ENCODE assay signal across 3 cellular contexts in the genomic region with DNA sequence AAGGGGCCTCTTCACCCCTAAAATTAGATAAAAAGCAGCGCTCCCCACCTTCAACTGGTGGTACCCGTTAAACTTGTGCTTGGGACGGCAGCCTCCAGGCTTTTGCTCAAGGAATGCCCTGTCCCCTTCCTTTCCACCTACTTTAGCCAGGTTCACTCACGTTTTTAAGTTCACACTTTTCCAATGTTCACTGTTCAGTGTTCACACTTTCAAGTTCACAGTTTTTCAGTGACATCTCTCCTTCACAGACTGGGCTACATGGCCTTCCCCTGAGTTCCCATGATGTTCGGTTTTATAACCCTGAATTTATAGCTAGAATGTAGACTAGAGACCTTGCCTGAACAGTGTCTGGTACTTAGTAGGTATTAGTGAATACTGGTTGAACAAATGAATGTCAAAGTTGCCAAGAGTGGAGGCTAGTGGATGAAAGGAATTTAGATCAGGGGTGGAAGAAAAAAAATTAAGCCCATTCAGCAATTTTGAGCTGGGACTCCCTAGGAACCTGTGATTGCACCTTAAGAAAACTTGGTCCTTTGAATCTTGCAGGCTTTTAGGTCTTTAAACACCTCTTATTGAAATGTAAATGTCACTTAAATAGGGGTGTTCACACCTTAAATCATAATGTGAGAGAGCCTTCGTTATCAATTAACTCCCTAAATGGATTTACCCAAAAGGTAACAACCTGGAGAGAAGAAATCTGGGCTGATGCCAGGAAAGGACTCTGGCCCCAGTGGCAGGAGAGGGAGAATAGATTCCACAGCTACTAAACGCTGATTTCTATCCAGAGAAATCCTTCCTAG.
TF ChIP-seq lines count a peak whose summit lies in the region.

No MANE protein-coding gene starts in this region.

TF ChIP-seq in HepG2, 621 proteins besides CTCF, POLR2A, EP300 and RAD21:
- TF ChIP-seq, protein P1, sequence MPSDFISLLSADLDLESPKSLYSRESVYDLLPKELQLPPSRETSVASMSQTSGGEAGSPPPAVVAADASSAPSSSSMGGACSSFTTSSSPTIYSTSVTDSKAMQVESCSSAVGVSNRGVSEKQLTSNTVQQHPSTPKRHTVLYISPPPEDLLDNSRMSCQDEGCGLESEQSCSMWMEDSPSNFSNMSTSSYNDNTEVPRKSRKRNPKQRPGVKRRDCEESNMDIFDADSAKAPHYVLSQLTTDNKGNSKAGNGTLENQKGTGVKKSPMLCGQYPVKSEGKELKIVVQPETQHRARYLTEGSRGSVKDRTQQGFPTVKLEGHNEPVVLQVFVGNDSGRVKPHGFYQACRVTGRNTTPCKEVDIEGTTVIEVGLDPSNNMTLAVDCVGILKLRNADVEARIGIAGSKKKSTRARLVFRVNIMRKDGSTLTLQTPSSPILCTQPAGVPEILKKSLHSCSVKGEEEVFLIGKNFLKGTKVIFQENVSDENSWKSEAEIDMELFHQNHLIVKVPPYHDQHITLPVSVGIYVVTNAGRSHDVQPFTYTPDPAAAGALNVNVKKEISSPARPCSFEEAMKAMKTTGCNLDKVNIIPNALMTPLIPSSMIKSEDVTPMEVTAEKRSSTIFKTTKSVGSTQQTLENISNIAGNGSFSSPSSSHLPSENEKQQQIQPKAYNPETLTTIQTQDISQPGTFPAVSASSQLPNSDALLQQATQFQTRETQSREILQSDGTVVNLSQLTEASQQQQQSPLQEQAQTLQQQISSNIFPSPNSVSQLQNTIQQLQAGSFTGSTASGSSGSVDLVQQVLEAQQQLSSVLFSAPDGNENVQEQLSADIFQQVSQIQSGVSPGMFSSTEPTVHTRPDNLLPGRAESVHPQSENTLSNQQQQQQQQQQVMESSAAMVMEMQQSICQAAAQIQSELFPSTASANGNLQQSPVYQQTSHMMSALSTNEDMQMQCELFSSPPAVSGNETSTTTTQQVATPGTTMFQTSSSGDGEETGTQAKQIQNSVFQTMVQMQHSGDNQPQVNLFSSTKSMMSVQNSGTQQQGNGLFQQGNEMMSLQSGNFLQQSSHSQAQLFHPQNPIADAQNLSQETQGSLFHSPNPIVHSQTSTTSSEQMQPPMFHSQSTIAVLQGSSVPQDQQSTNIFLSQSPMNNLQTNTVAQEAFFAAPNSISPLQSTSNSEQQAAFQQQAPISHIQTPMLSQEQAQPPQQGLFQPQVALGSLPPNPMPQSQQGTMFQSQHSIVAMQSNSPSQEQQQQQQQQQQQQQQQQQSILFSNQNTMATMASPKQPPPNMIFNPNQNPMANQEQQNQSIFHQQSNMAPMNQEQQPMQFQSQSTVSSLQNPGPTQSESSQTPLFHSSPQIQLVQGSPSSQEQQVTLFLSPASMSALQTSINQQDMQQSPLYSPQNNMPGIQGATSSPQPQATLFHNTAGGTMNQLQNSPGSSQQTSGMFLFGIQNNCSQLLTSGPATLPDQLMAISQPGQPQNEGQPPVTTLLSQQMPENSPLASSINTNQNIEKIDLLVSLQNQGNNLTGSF (CRISPR knock-in tag; IDR thresholded peaks at IDR 0.05), result no peak
- peak; percentile 85 to 92 for TF ChIP-seq MAFK (conservative IDR thresholded peaks at IDR 0.05 in 1 of 2, IDR thresholded peaks at IDR 0.05 in 1 of 2; ENCODE audit: low read length in 2 of 2)
- TF ChIP-seq HCFC1 (IDR thresholded peaks at IDR 0.05; ENCODE audit: low read depth, low read length), result no peak
- TF ChIP-seq ZNF747 (CRISPR knock-in tag; IDR thresholded peaks at IDR 0.05; ENCODE audit: borderline replicate concordance), result no peak
- TF ChIP-seq ZNF7 (CRISPR knock-in tag; IDR thresholded peaks at IDR 0.05), result no peak
- no peak for TF ChIP-seq CEBPG (CRISPR knock-in tag; IDR thresholded peaks at IDR 0.05)
- TF ChIP-seq MAFF (IDR thresholded peaks at IDR 0.05; ENCODE audit: low read depth, low read length), result peak; percentile 88

TF ChIP-seq in K562, 482 proteins besides CTCF, POLR2A, EP300 and RAD21 (continues in another document):
- TF ChIP-seq NFIC (IDR thresholded peaks at IDR 0.05) (peak; percentile 57), KAT2B (IDR thresholded peaks at IDR 0.05; ENCODE audit: low read depth, low read length) (no peak), C11orf30 (IDR thresholded peaks at IDR 0.05; ENCODE audit: low read depth) (peak; percentile 94), SMARCA4 (IDR thresholded peaks at IDR 0.05) (no peak), ZNF79 (CRISPR knock-in tag; IDR thresholded peaks at IDR 0.05; ENCODE audit: low read depth) (no peak), ESRRA (IDR thresholded peaks at IDR 0.05; ENCODE audit: borderline replicate concordance, low read depth) (no peak), MAFF (IDR thresholded peaks at IDR 0.05; ENCODE audit: low read length) (peak; percentile 93), HMG20A (CRISPR knock-in tag; conservative IDR thresholded peaks at IDR 0.05) (no peak), ZFP1 (CRISPR knock-in tag; IDR thresholded peaks at IDR 0.05) (no peak), JUNB (CRISPR knock-in tag; conservative IDR thresholded peaks at IDR 0.05) (no peak), MAFK (IDR thresholded peaks at IDR 0.05; ENCODE audit: low read length) (peak; percentile 90)
- TF ChIP-seq, protein P2, sequence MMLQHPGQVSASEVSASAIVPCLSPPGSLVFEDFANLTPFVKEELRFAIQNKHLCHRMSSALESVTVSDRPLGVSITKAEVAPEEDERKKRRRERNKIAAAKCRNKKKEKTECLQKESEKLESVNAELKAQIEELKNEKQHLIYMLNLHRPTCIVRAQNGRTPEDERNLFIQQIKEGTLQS (IDR thresholded peaks at IDR 0.05), result no peak
- TF ChIP-seq, protein P2 (CRISPR knock-in tag; conservative IDR thresholded peaks at IDR 0.05), result no peak
- TF ChIP-seq, protein P3, sequence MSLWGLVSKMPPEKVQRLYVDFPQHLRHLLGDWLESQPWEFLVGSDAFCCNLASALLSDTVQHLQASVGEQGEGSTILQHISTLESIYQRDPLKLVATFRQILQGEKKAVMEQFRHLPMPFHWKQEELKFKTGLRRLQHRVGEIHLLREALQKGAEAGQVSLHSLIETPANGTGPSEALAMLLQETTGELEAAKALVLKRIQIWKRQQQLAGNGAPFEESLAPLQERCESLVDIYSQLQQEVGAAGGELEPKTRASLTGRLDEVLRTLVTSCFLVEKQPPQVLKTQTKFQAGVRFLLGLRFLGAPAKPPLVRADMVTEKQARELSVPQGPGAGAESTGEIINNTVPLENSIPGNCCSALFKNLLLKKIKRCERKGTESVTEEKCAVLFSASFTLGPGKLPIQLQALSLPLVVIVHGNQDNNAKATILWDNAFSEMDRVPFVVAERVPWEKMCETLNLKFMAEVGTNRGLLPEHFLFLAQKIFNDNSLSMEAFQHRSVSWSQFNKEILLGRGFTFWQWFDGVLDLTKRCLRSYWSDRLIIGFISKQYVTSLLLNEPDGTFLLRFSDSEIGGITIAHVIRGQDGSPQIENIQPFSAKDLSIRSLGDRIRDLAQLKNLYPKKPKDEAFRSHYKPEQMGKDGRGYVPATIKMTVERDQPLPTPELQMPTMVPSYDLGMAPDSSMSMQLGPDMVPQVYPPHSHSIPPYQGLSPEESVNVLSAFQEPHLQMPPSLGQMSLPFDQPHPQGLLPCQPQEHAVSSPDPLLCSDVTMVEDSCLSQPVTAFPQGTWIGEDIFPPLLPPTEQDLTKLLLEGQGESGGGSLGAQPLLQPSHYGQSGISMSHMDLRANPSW (CRISPR knock-in tag; IDR thresholded peaks at IDR 0.05), result no peak
- TF ChIP-seq, protein P4, sequence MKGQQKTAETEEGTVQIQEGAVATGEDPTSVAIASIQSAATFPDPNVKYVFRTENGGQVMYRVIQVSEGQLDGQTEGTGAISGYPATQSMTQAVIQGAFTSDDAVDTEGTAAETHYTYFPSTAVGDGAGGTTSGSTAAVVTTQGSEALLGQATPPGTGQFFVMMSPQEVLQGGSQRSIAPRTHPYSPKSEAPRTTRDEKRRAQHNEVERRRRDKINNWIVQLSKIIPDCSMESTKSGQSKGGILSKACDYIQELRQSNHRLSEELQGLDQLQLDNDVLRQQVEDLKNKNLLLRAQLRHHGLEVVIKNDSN (CRISPR knock-in tag; IDR thresholded peaks at IDR 0.05), result no peak
- TF ChIP-seq, protein P5, sequence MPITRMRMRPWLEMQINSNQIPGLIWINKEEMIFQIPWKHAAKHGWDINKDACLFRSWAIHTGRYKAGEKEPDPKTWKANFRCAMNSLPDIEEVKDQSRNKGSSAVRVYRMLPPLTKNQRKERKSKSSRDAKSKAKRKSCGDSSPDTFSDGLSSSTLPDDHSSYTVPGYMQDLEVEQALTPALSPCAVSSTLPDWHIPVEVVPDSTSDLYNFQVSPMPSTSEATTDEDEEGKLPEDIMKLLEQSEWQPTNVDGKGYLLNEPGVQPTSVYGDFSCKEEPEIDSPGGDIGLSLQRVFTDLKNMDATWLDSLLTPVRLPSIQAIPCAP (CRISPR knock-in tag; IDR thresholded peaks at IDR 0.05; ENCODE audit: borderline replicate concordance), result no peak

TF ChIP-seq in SK-N-SH, 30 proteins besides CTCF, POLR2A, EP300 and RAD21:
- TF ChIP-seq, protein P6, sequence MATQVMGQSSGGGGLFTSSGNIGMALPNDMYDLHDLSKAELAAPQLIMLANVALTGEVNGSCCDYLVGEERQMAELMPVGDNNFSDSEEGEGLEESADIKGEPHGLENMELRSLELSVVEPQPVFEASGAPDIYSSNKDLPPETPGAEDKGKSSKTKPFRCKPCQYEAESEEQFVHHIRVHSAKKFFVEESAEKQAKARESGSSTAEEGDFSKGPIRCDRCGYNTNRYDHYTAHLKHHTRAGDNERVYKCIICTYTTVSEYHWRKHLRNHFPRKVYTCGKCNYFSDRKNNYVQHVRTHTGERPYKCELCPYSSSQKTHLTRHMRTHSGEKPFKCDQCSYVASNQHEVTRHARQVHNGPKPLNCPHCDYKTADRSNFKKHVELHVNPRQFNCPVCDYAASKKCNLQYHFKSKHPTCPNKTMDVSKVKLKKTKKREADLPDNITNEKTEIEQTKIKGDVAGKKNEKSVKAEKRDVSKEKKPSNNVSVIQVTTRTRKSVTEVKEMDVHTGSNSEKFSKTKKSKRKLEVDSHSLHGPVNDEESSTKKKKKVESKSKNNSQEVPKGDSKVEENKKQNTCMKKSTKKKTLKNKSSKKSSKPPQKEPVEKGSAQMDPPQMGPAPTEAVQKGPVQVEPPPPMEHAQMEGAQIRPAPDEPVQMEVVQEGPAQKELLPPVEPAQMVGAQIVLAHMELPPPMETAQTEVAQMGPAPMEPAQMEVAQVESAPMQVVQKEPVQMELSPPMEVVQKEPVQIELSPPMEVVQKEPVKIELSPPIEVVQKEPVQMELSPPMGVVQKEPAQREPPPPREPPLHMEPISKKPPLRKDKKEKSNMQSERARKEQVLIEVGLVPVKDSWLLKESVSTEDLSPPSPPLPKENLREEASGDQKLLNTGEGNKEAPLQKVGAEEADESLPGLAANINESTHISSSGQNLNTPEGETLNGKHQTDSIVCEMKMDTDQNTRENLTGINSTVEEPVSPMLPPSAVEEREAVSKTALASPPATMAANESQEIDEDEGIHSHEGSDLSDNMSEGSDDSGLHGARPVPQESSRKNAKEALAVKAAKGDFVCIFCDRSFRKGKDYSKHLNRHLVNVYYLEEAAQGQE (IDR thresholded peaks at IDR 0.05; ENCODE audit: low read depth, low read length), result no peak
- TF ChIP-seq, protein P4 (IDR thresholded peaks at IDR 0.05; ENCODE audit: borderline replicate concordance, low read depth), result no peak
